In genomic region chr5:65721775-65722574, GRCh38 we compare ENCODE assay signal across 8 cellular contexts. TPM values are rescaled to one million over a fixed set of nuclear protein-coding genes. Genes with fewer than 3 reads are reported as not detected.
DNase-seq lines count a peak whose midpoint lies in the region; ATAC-seq and TF ChIP-seq lines count a peak whose summit lies in the region.

Gene NLN, plus strand, starts transcription at chr5:65722205. Its CDS starts 169 bp downstream, at chr5:65722374.
Gene SGTB, minus strand, starts transcription at chr5:65722109. Its CDS starts 1,302 bp downstream, at chr5:65720807.

- H3K4me3 ChIP-seq in SJSA1 = peak within 1 kb of the TSS; percentile 89
- H3K4me3 ChIP-seq in suprapubic skin = peak within 1 kb of the TSS; percentile 91

- peak within 1 kb of the TSS; percentile 94 for H3K27ac Mint-ChIP-seq in activated naive CD4-positive, alpha-beta T cell treated with anti-CD3 and anti-CD28 coated beads for 36 hours

- H3K9me3 Mint-ChIP-seq in activated naive CD4-positive, alpha-beta T cell treated with anti-CD3 and anti-CD28 coated beads for 36 hours = no peaks in the 10 kb centered on the region

- H3K4me1 ChIP-seq in SJSA1 (replicated peaks) = peaks cover 11% of the 10 kb centered on the region; the same call in 1 of the 2 replicates
- H3K4me1 ChIP-seq in suprapubic skin = peaks cover 24% of the 10 kb centered on the region

- peak within 1 kb of the TSS; percentile 88 for H3K4me3 Mint-ChIP-seq in activated naive CD4-positive, alpha-beta T cell treated with anti-CD3 and anti-CD28 coated beads for 36 hours

- peak; percentile 93 for ATAC-seq in GM21737 (IDR thresholded peaks at IDR 0.05; ENCODE audit: unreplicated experiment)

- H3K36me3 Mint-ChIP-seq in activated naive CD4-positive, alpha-beta T cell treated with anti-CD3 and anti-CD28 coated beads for 36 hours (ENCODE audit: low read depth) = peaks cover 8% of the 10 kb centered on the region

- no peak for TF ChIP-seq CTCF in suprapubic skin (IDR thresholded peaks at IDR 0.05)

- H3K27me3 Mint-ChIP-seq in activated naive CD4-positive, alpha-beta T cell treated with anti-CD3 and anti-CD28 coated beads for 36 hours (ENCODE audit: low read depth) = no peaks in the 10 kb centered on the region

- 0% methylated on average over 8 of the region's 92 CpGs for WGBS in suprapubic skin

- TF ChIP-seq POLR2A in suprapubic skin (IDR thresholded peaks at IDR 0.05) = no peak

- CTCF ChIA-PET in activated naive CD4-positive, alpha-beta T cell treated with anti-CD3 and anti-CD28 coated beads for 36 hours (lab: Charles Lee) = interaction anchor here (1.0 to 2.0 kb wide), 3 partner anchors 15 to 222 kb away, joined by 3 to 5 read pairs (median 3); no protein-coding TSS in a partner anchor

- H3K27ac ChIP-seq in KOPT-K1 (ENCODE audit: low read depth, low read length, poor library complexity, severe bottlenecking) (peak within 1 kb of the TSS; percentile 71), SJSA1 (peak within 1 kb of the TSS; percentile 82), suprapubic skin (peak within 1 kb of the TSS; percentile 75)

- H3K36me3 ChIP-seq in KOPT-K1 (ENCODE audit: insufficient read depth, low read length) = peaks cover 16% of the 10 kb centered on the region; the same call in 1 of the 2 replicates
- H3K36me3 ChIP-seq in SJSA1 = peaks cover 15% of the 10 kb centered on the region
- H3K36me3 ChIP-seq in suprapubic skin = no peaks in the 10 kb centered on the region

- peaks cover 13% of the 10 kb centered on the region for H3K4me1 Mint-ChIP-seq in activated naive CD4-positive, alpha-beta T cell treated with anti-CD3 and anti-CD28 coated beads for 36 hours (ENCODE audit: low read depth)

- H3K27me3 ChIP-seq in SJSA1 (replicated peaks) (no peaks in the 10 kb centered on the region), suprapubic skin (no peaks in the 10 kb centered on the region)

- intact Hi-C loops in activated naive CD4-positive, alpha-beta T cell treated with anti-CD3 and anti-CD28 coated beads for 36 hours (cut with micrococcal nuclease) = loop anchor here (1.0 to 10.0 kb wide), 10 partner anchors 20 to 1103 kb away; partner anchors contain the start of genes CENPK, CWC27, PPWD1 and SREK1

- no peak for TF ChIP-seq EP300 in suprapubic skin (IDR thresholded peaks at IDR 0.05)

- H3K9me3 ChIP-seq in KOPT-K1 (ENCODE audit: insufficient read depth, low read length, poor library complexity, severe bottlenecking) (no peaks in the 10 kb centered on the region), SJSA1 (replicated peaks) (no peaks in the 10 kb centered on the region), suprapubic skin (no peaks in the 10 kb centered on the region)

- peak; percentile 82 for DNase-seq in ELF-1 (ENCODE audit: low read depth, low spot score)
- DNase-seq in SJSA1 (ENCODE audit: low read depth in 1 of 2, low spot score in 2 of 2) = peak; percentile 68 to 85
- DNase-seq in activated naive CD4-positive, alpha-beta T cell treated with anti-CD3 and anti-CD28 coated beads for 36 hours = peak; percentile 80
- DNase-seq in germinal center (ENCODE audit: low spot score) = peak; percentile 94
- peak; percentile 87 for DNase-seq in occipital lobe (lab: John Stamatoyannopoulos, UW)
- DNase-seq in suprapubic skin (ENCODE audit: low spot score in 2 of 2) = peak; percentile 86 to 91

RNA-seq across cellular contexts. Expression of gene NLN, which starts in this region (rescaled TPM):
- total RNA-seq in SJSA1 (2014; rRNA removed; shearing (Covaris generic)) = 27.4 and 32.4 TPM in 2 replicates
- total RNA-seq in activated naive CD4-positive, alpha-beta T cell treated with anti-CD3 and anti-CD28 coated beads for 36 hours = 10 to 100 TPM; 32.4 to 35.5 TPM
- total RNA-seq in occipital lobe (61.6 TPM), suprapubic skin (10 to 100 TPM in 3 of 4 donors, 1 to 10 TPM in 1; 6.4 to 17.9 (median 14.0) TPM)

RNA-seq across cellular contexts. Expression of gene SGTB, which starts in this region (rescaled TPM):
- 12.2 and 14.3 TPM in 2 replicates for total RNA-seq in SJSA1 (2014; rRNA removed; shearing (Covaris generic))
- 10 to 100 TPM; 16.1 to 17.3 TPM for total RNA-seq in activated naive CD4-positive, alpha-beta T cell treated with anti-CD3 and anti-CD28 coated beads for 36 hours
- total RNA-seq in occipital lobe = 35.9 TPM
- 1 to 10 TPM; 3.8 to 6.3 (median 5.3) TPM for total RNA-seq in suprapubic skin

Comparison
In these comparisons a context has a peak if more than half of its experiments do, and no peak if none do; other contexts are left out.
1. Peak in every context shown above with its lines: DNase-seq, ATAC-seq, H3K4me3 ChIP-seq and H3K27ac ChIP-seq.